9 cellular contexts compared by ENCODE assay signal in genomic region chr7:135211946-135212685, GRCh38. TPM values are rescaled to one million over a fixed set of nuclear protein-coding genes. Genes with fewer than 3 reads are reported as not detected.
DNase-seq lines count a peak whose midpoint lies in the region; ATAC-seq, FAIRE-seq and TF ChIP-seq lines count a peak whose summit lies in the region.
"Not testable (repeated sequence)": the region's sequence is repeated elsewhere in the genome, so short reads cannot be mapped to it uniquely, and the experiment has no call there.
"Had no signal": no experiment of that assay in that cellular context is flagged by ENCODE, and none has a peak within 500 bp of the region (broad histone marks: within the 10 kb centered on the region; RNA-seq: fewer than 3 reads in every experiment).

No MANE protein-coding gene starts in this region.

- H3K36me3 ChIP-seq in GM12878 (ENCODE audit: control insufficient read depth in 2 of 2, insufficient read depth in 2 of 2, low read length in 1 of 2); fibroblast of lung (ENCODE audit: control insufficient read depth, insufficient read depth, low read length); HepG2 (replicated peaks in 1 of 2; ENCODE audit: control insufficient read depth in 1 of 2, insufficient read depth in 2 of 2, low read length in 2 of 2); pancreas; upper lobe of right lung: not testable (repeated sequence)

- not testable (repeated sequence) for H4K20me1 ChIP-seq in GM12878 (ENCODE audit: control insufficient read depth, insufficient read depth); fibroblast of lung (ENCODE audit: control insufficient read depth, extremely low read depth, insufficient read depth, low read length); HepG2 (ENCODE audit: insufficient read depth, low read length)

- H3K79me2 ChIP-seq in GM12878 (ENCODE audit: control insufficient read depth, insufficient read depth, low read length), result peaks cover 43% of the 10 kb centered on the region
- H3K79me2 ChIP-seq in fibroblast of lung (ENCODE audit: control insufficient read depth, insufficient read depth, low read length); HepG2 (ENCODE audit: insufficient read depth, low read length): not testable (repeated sequence)

- not testable (repeated sequence) for H3K36me3 Mint-ChIP-seq in T-helper 17 cell (ENCODE audit: low read depth)

- TF ChIP-seq POLR2A in GM12878 (IDR thresholded peaks at IDR 0.05; ENCODE audit: low read depth, low read length); HepG2 (IDR thresholded peaks at IDR 0.05; ENCODE audit: insufficient read depth in 1 of 2, low read depth in 2 of 2, low read length in 2 of 2): not testable (repeated sequence)

- H3K4me3 Mint-ChIP-seq in T-helper 17 cell, result peak overlapping the region; percentile 96

- peaks cover 13% of the 10 kb centered on the region for H3K4me1 Mint-ChIP-seq in T-helper 17 cell

- peak; percentile 20 for DNase-seq in ELR (ENCODE audit: low read depth)
- DNase-seq in Jurkat, Clone E6-1 (ENCODE audit: low read depth, low spot score); T-helper 17 cell; GM12878 (ENCODE audit: low read depth, low spot score); HepG2 (ENCODE audit: low spot score); pancreas; upper lobe of right lung: not testable (repeated sequence)
- peak in 1 of 2 donors; percentile 78 for DNase-seq in fibroblast of lung (ENCODE audit: low read depth in 2 of 2)

- in situ Hi-C loops in GM12878 (cut with MboI), result not testable (repeated sequence)
- in situ Hi-C loops in HepG2 (cut with HindIII; ENCODE audit: extremely low pct_ligation_motif_present, low pct_unique_long_range_greater_than_20kb), result loop anchor here (5.0 kb wide), 1 partner anchor 35 kb away; no protein-coding TSS in a partner anchor

- intact Hi-C loops in GM12878 (cut with micrococcal nuclease; ENCODE audit: unreplicated experiment); pancreas (cut with DNase I); upper lobe of right lung (cut with DNase I): not testable (repeated sequence)
- intact Hi-C loops in HepG2 (cut with micrococcal nuclease; ENCODE audit: unreplicated experiment), result loop anchor here (2.0 to 5.0 kb wide), 2 partner anchors 39 to 40 kb away; no protein-coding TSS in a partner anchor

- POLR2A ChIA-PET in GM12878 (lab: Charles Lee) (interaction anchor here (0.6 to 10.8 kb wide), 11 partner anchors 10 to 1582 kb away, joined by 3 to 299 read pairs (median 5); partner anchors contain the start of gene CYREN), HepG2 (lab: Yijun Ruan, JAX) (interaction anchor here (1.0 to 2.1 kb wide), 4 partner anchors 35 to 43 kb away, joined by 3 to 12 read pairs (median 4); partner anchors contain the start of gene CYREN)

- peak overlapping the region; percentile 45; the same call in 1 of the 2 replicates for H3K9ac ChIP-seq in GM12878 (ENCODE audit: control insufficient read depth, insufficient read depth, low read length)
- peak overlapping the region; percentile 68 for H3K9ac ChIP-seq in fibroblast of lung (ENCODE audit: insufficient read depth, low read length)
- H3K9ac ChIP-seq in HepG2 (ENCODE audit: insufficient read depth, low read depth, low read length), result peak overlapping the region; percentile 70

- peak overlapping the region; percentile 79 for H3K27ac Mint-ChIP-seq in T-helper 17 cell

- RAD21 ChIA-PET in GM12878 (lab: Charles Lee; ENCODE audit: unreplicated experiment), result interaction anchor here (0.7 to 11.2 kb wide), 10 partner anchors 9 to 220 kb away, joined by 3 to 230 read pairs (median 4); partner anchors contain the start of gene CYREN

- H3K27ac ChIP-seq in GM12878 (ENCODE audit: control insufficient read depth, insufficient read depth) (peak overlapping the region; percentile 41), fibroblast of lung (ENCODE audit: insufficient read depth, low read length) (peak overlapping the region; percentile 92), HepG2 (ENCODE audit: extremely low read length, insufficient read depth, low read length) (peak overlapping the region; percentile 39), pancreas (peak overlapping the region; percentile 40 to 97 (median 83)), upper lobe of right lung (peak overlapping the region; percentile 84)

- not testable (repeated sequence) for TF ChIP-seq RAD21 in GM12878 (IDR thresholded peaks at IDR 0.05; ENCODE audit: insufficient read depth, low read depth, low read length); HepG2 (CRISPR knock-in tag; IDR thresholded peaks at IDR 0.05)

- H2AFZ ChIP-seq in GM12878 (ENCODE audit: control insufficient read depth, low read depth, low read length), result peak overlapping the region; percentile 90
- H2AFZ ChIP-seq in fibroblast of lung (ENCODE audit: low read length), result peak overlapping the region; percentile 98
- H2AFZ ChIP-seq in HepG2 (ENCODE audit: low read length), result peak overlapping the region; percentile 70

- H3K27me3 Mint-ChIP-seq in T-helper 17 cell, result not testable (repeated sequence)

- not testable (repeated sequence) for ATAC-seq in T-helper 17 cell, GM12878, HepG2, pancreas, upper lobe of right lung

- not testable (repeated sequence) for FAIRE-seq in GM12878 (lab: Jason Lieb, UNC); HepG2 (lab: Jason Lieb, UNC); pancreas (lab: Jason Lieb, UNC)

- SMC1A ChIA-PET in GM12878 (lab: Charles Lee; ENCODE audit: uncharacterized antibody, unreplicated experiment), result interaction anchor here (2.0 to 10.8 kb wide), 4 partner anchors 10 to 39 kb away, joined by 7 to 251 read pairs (median 58); partner anchors contain the start of gene CYREN

- not testable (repeated sequence) for H3K27me3 ChIP-seq in GM12878 (replicated peaks in 1 of 2; ENCODE audit: control insufficient read depth in 2 of 2, insufficient read depth in 2 of 2, low read length in 1 of 2); fibroblast of lung (ENCODE audit: control insufficient read depth, insufficient read depth, low read length); HepG2 (ENCODE audit: control insufficient read depth in 1 of 2, insufficient read depth in 2 of 2, low read length in 2 of 2); pancreas; upper lobe of right lung

- WGBS in GM12878 (ENCODE audit: insufficient coverage, insufficient replicate concordance, low lambda C conversion rate, missing lambda C conversion rate), result 42% methylated on average over 22 of the region's 30 CpGs
- WGBS in HepG2 (ENCODE audit: low lambda C conversion rate), result 25% methylated on average over 30 of the region's 30 CpGs
- 49 to 50% methylated on average over 28 to 30 of the region's 30 CpGs for WGBS in pancreas, 2 donors

- peak overlapping the region; percentile 79 for H3K4me3 ChIP-seq in Jurkat, Clone E6-1 (ENCODE audit: low read length)
- H3K4me3 ChIP-seq in GM12878 (peak overlapping the region; percentile 87), fibroblast of lung (replicated peaks in 1 of 4; ENCODE audit: control extremely low read depth in 1 of 4, insufficient read depth in 1 of 4, low read depth in 3 of 4, low read length in 4 of 4) (peak overlapping the region; percentile 76 to 89 (median 84)), HepG2 (replicated peaks in 1 of 3; ENCODE audit: insufficient read depth in 1 of 3, low read depth in 2 of 3, low read length in 3 of 3) (peak overlapping the region; percentile 86 to 98 (median 96)), pancreas (peak overlapping the region; percentile 42 to 95 (median 80)), upper lobe of right lung (peak overlapping the region; percentile 87)

- not testable (repeated sequence) for H3K9me3 ChIP-seq in T-helper 17 cell (ENCODE audit: control insufficient read depth, low read length, poor library complexity, severe bottlenecking); GM12878 (replicated peaks; ENCODE audit: control insufficient read depth, insufficient read depth, low read length); fibroblast of lung (ENCODE audit: control insufficient read depth, insufficient read depth, low read depth, low read length); HepG2 (ENCODE audit: low read length); pancreas; upper lobe of right lung

- not testable (repeated sequence) for TF ChIP-seq CTCF in GM12878 (IDR thresholded peaks at IDR 0.05 in 2 of 3, conservative IDR thresholded peaks at IDR 0.05 in 1 of 3; ENCODE audit: control insufficient read depth in 2 of 3, extremely low read depth in 1 of 3, insufficient read depth in 1 of 3, low read depth in 3 of 3, low read length in 3 of 3); fibroblast of lung (conservative IDR thresholded peaks at IDR 0.05 in 1 of 2, IDR thresholded peaks at IDR 0.05 in 1 of 2; ENCODE audit: low read depth in 1 of 2, low read length in 2 of 2); HepG2 (CRISPR knock-in tag; IDR thresholded peaks at IDR 0.05); pancreas (IDR thresholded peaks at IDR 0.05); upper lobe of right lung (IDR thresholded peaks at IDR 0.05)

- not testable (repeated sequence) for BruUV-seq in GM12878 (replicated peaks; lab: Mats Ljungman, UMichigan); HepG2 (replicated peaks; lab: Mats Ljungman, UMichigan)

- TF ChIP-seq EP300 in GM12878 (IDR thresholded peaks at IDR 0.05; ENCODE audit: borderline replicate concordance in 1 of 2, control insufficient read depth in 1 of 2, low read depth in 2 of 2, low read length in 2 of 2); HepG2 (IDR thresholded peaks at IDR 0.05; ENCODE audit: low read depth in 2 of 2, low read length in 2 of 2); HepG2 (CRISPR knock-in tag; IDR thresholded peaks at IDR 0.05; ENCODE audit: borderline replicate concordance): not testable (repeated sequence)

- H3K4me2 ChIP-seq in GM12878 (ENCODE audit: control insufficient read depth, insufficient read depth), result peak overlapping the region; percentile 62
- peak overlapping the region; percentile 100 for H3K4me2 ChIP-seq in fibroblast of lung (ENCODE audit: extremely low read depth, insufficient read depth, low read length)
- H3K4me2 ChIP-seq in HepG2 (ENCODE audit: low read depth, low read length), result peak overlapping the region; percentile 96

- H3K4me1 ChIP-seq in GM12878 (ENCODE audit: control insufficient read depth, insufficient read depth, low read length) (peaks cover 36% of the 10 kb centered on the region), HepG2 (ENCODE audit: insufficient read depth, low read length) (peaks cover 61% of the 10 kb centered on the region), pancreas (peaks cover 18 to 28% (median 26%) of the 10 kb centered on the region in 3 donors), upper lobe of right lung (peaks cover 30% of the 10 kb centered on the region)
- not testable (repeated sequence) for H3K4me1 ChIP-seq in fibroblast of lung (ENCODE audit: control insufficient read depth, extremely low read depth, insufficient read depth, low read length)

- CTCF ChIA-PET in GM12878 (lab: Yijun Ruan, JAX), result interaction anchor here (1.0 to 9.4 kb wide), 4 partner anchors 13 to 224 kb away, joined by 3 to 109 read pairs (median 8); partner anchors contain the start of gene CYREN
- CTCF ChIA-PET in HepG2 (lab: Yijun Ruan, JAX; ENCODE audit: low intra/inter-chr PET ratio, low total read pairs), result not testable (repeated sequence)

RNA-seq across cellular contexts. Expression of gene WDR91, which starts 0.8 kb away (rescaled TPM):
- polyA plus RNA-seq in Jurkat, Clone E6-1 (2012; ENCODE audit: insufficient read depth, insufficient read length), result 16.3 TPM
- total RNA-seq in T-helper 17 cell (10 to 100 TPM; 31.6 to 37.5 TPM), GM12878 (2014; rRNA removed) (26.0 TPM in 2 replicates), GM12878 (2014; rRNA removed; fragmentation: Illumina TruSeq; extraction: Trizol) (13.3 and 15.8 TPM in 2 replicates), GM12878 (2021) (27.4 TPM in 2 replicates), fibroblast of lung (17.5 and 27.4 TPM in 2 replicates), HepG2 (2016; rRNA removed; fragmentation: Illumina TruSeq; extraction: Trizol) (10.0 and 12.1 TPM in 2 replicates), pancreas (10 to 100 TPM; 17.8 to 28.9 (median 23.0) TPM), upper lobe of right lung (30.0 TPM)
- 127 and 142 TPM in 2 replicates for total RNA-seq in GM12878 (2013; cell fraction: nucleolus; rRNA removed)
- polyA plus RNA-seq in GM12878 (2011; ENCODE audit: low read depth), result 11.4 TPM
- polyA plus RNA-seq in GM12878 (2011; rRNA removed) (61.8 and 83.3 TPM in 2 replicates), GM12878 (2014; fragmentation: Illumina TruSeq; extraction: Trizol) (13.7 and 17.8 TPM in 2 replicates), GM12878 (2014; fragmentation: Nextera tagmentation; extraction: Ambion mirVana) (10 to 100 TPM in 1 of 2 experiments, 1 to 10 TPM in 1; 7.6 to 10.1 TPM), GM12878 (2014; rRNA removed) (31.9 and 37.2 TPM in 2 replicates), GM12878 (2016; fragmentation: Nextera tagmentation; extraction: Ambion mirVana) (10 to 100 TPM; 13.4 to 15.2 TPM), fibroblast of lung (6.0 and 10.7 TPM in 2 replicates), HepG2 (2011; rRNA removed) (11.6 and 13.7 TPM in 2 replicates), pancreas (10 to 100 TPM; 43.0 to 47.9 TPM)
- 79.6 and 99.6 TPM in 2 replicates for polyA plus RNA-seq in GM12878 (2011; cell fraction: cytosol; rRNA removed)
- polyA plus RNA-seq in GM12878 (2011; cell fraction: nucleus; rRNA removed), result 285 and 340 TPM in 2 replicates
- 19.4 and 28.1 TPM in 2 replicates for polyA plus RNA-seq in GM12878 (2012)
- 59.1 and 118 TPM in 2 replicates for polyA minus RNA-seq in GM12878 (2011; rRNA and poly(A)+ RNA removed)
- polyA minus RNA-seq in GM12878 (2011; cell fraction: cytosol; rRNA and poly(A)+ RNA removed), result 27.2 and 29.9 TPM in 2 replicates
- 68.1 and 80.8 TPM in 2 replicates for polyA minus RNA-seq in GM12878 (2011; cell fraction: nucleus; rRNA and poly(A)+ RNA removed)
- 7.6 and 12.8 TPM in 2 replicates for polyA plus RNA-seq in fibroblast of lung (2012)
- 50.4 and 61.0 TPM in 2 replicates for polyA minus RNA-seq in fibroblast of lung (ENCODE audit: low replicate concordance)
- 1.1 and 1.8 TPM in 2 replicates for total RNA-seq in HepG2 (2016; cell fraction: cytosol; rRNA removed; fragmentation: Illumina TruSeq; extraction: Trizol; ENCODE audit: low read depth)
- 9.2 and 12.1 TPM in 2 replicates for total RNA-seq in HepG2 (2016; cell fraction: insoluble cytoplasmic fraction; rRNA removed; fragmentation: Illumina TruSeq; extraction: Trizol)
- 1.5 and 2.3 TPM in 2 replicates for total RNA-seq in HepG2 (2016; cell fraction: membrane; rRNA removed; fragmentation: Illumina TruSeq; extraction: Trizol)
- total RNA-seq in HepG2 (2016; cell fraction: nucleus; rRNA removed; fragmentation: Illumina TruSeq; extraction: Trizol), result 11.3 and 14.5 TPM in 2 replicates
- 7.2 and 8.6 TPM in 2 replicates for polyA plus RNA-seq in HepG2 (2011; cell fraction: cytosol; rRNA removed)
- 43.9 and 51.3 TPM in 2 replicates for polyA plus RNA-seq in HepG2 (2011; cell fraction: nucleus; rRNA removed)
- 5.7 and 6.1 TPM in 2 replicates for polyA plus RNA-seq in HepG2 (2012)
- 0.26 and 0.31 TPM in 2 replicates for polyA plus RNA-seq in HepG2 (2016; cell fraction: cytosol; fragmentation: Illumina TruSeq; extraction: Trizol; ENCODE audit: low read depth)
- 10.7 and 11.4 TPM in 2 replicates for polyA plus RNA-seq in HepG2 (2016; cell fraction: insoluble cytoplasmic fraction; fragmentation: Illumina TruSeq; extraction: Trizol; ENCODE audit: low read depth)
- polyA plus RNA-seq in HepG2 (2016; cell fraction: membrane; fragmentation: Illumina TruSeq; extraction: Trizol; ENCODE audit: low read depth), result 0.56 and 0.65 TPM in 2 replicates
- 21.1 and 22.2 TPM in 2 replicates for polyA plus RNA-seq in HepG2 (2016; cell fraction: nucleus; fragmentation: Illumina TruSeq; extraction: Trizol; ENCODE audit: insufficient read depth, low read depth)
- polyA minus RNA-seq in HepG2 (2011; rRNA and poly(A)+ RNA removed; ENCODE audit: low replicate concordance), result 8.2 and 19.7 TPM in 2 replicates
- 5.3 and 8.8 TPM in 2 replicates for polyA minus RNA-seq in HepG2 (2011; cell fraction: cytosol; rRNA and poly(A)+ RNA removed)
- polyA minus RNA-seq in HepG2 (2011; cell fraction: nucleus; rRNA and poly(A)+ RNA removed), result 12.6 and 17.4 TPM in 2 replicates

RNA-seq across cellular contexts. Expression of gene STRA8, which starts 21.5 kb away (rescaled TPM):
- not detected for polyA plus RNA-seq in Jurkat, Clone E6-1 (2012; ENCODE audit: insufficient read depth, insufficient read length)
- total RNA-seq in T-helper 17 cell (not detected), GM12878 (2014; rRNA removed) (not detected in 2 replicates), GM12878 (2014; rRNA removed; fragmentation: Illumina TruSeq; extraction: Trizol) (not detected in 2 replicates), GM12878 (2021) (not detected in 2 replicates), fibroblast of lung (not detected in 2 replicates), HepG2 (2016; rRNA removed; fragmentation: Illumina TruSeq; extraction: Trizol) (not detected in 2 replicates), pancreas (not detected), upper lobe of right lung (not detected)
- total RNA-seq in GM12878 (2013; cell fraction: nucleolus; rRNA removed), result not detected in 2 replicates
- polyA plus RNA-seq in GM12878 (2011; ENCODE audit: low read depth), result not detected
- polyA plus RNA-seq in GM12878 (2011; rRNA removed) (0.14 and 0.15 TPM in 2 replicates), GM12878 (2014; fragmentation: Illumina TruSeq; extraction: Trizol) (not detected in 2 replicates), GM12878 (2014; fragmentation: Nextera tagmentation; extraction: Ambion mirVana) (not detected), GM12878 (2014; rRNA removed) (not detected in 2 replicates), GM12878 (2016; fragmentation: Nextera tagmentation; extraction: Ambion mirVana) (not detected), fibroblast of lung (not detected in 2 replicates), HepG2 (2011; rRNA removed) (0.20 TPM in 1 of 2 replicates, not detected in the other), pancreas (under 1 TPM in 1 of 2 donors, not detected in 1; 0.12 TPM)
- 0.06 and 0.10 TPM in 2 replicates for polyA plus RNA-seq in GM12878 (2011; cell fraction: cytosol; rRNA removed)
- 0.57 and 0.87 TPM in 2 replicates for polyA plus RNA-seq in GM12878 (2011; cell fraction: nucleus; rRNA removed)
- not detected in 2 replicates for polyA plus RNA-seq in GM12878 (2012)
- not detected in 2 replicates for polyA minus RNA-seq in GM12878 (2011; rRNA and poly(A)+ RNA removed)
- not detected in 2 replicates for polyA minus RNA-seq in GM12878 (2011; cell fraction: cytosol; rRNA and poly(A)+ RNA removed)
- not detected in 2 replicates for polyA minus RNA-seq in GM12878 (2011; cell fraction: nucleus; rRNA and poly(A)+ RNA removed)
- not detected in 2 replicates for polyA plus RNA-seq in fibroblast of lung (2012)
- polyA minus RNA-seq in fibroblast of lung (ENCODE audit: low replicate concordance), result not detected in 2 replicates
- total RNA-seq in HepG2 (2016; cell fraction: cytosol; rRNA removed; fragmentation: Illumina TruSeq; extraction: Trizol; ENCODE audit: low read depth), result not detected in 2 replicates
- total RNA-seq in HepG2 (2016; cell fraction: insoluble cytoplasmic fraction; rRNA removed; fragmentation: Illumina TruSeq; extraction: Trizol), result not detected in 2 replicates
- total RNA-seq in HepG2 (2016; cell fraction: membrane; rRNA removed; fragmentation: Illumina TruSeq; extraction: Trizol), result not detected in 2 replicates
- not detected in 2 replicates for total RNA-seq in HepG2 (2016; cell fraction: nucleus; rRNA removed; fragmentation: Illumina TruSeq; extraction: Trizol)
- polyA plus RNA-seq in HepG2 (2011; cell fraction: cytosol; rRNA removed), result not detected in 2 replicates
- 0.18 and 0.38 TPM in 2 replicates for polyA plus RNA-seq in HepG2 (2011; cell fraction: nucleus; rRNA removed)
- polyA plus RNA-seq in HepG2 (2012), result not detected in 2 replicates
- not detected in 2 replicates for polyA plus RNA-seq in HepG2 (2016; cell fraction: cytosol; fragmentation: Illumina TruSeq; extraction: Trizol; ENCODE audit: low read depth)
- polyA plus RNA-seq in HepG2 (2016; cell fraction: insoluble cytoplasmic fraction; fragmentation: Illumina TruSeq; extraction: Trizol; ENCODE audit: low read depth), result not detected in 2 replicates
- polyA plus RNA-seq in HepG2 (2016; cell fraction: membrane; fragmentation: Illumina TruSeq; extraction: Trizol; ENCODE audit: low read depth), result not detected in 2 replicates
- polyA plus RNA-seq in HepG2 (2016; cell fraction: nucleus; fragmentation: Illumina TruSeq; extraction: Trizol; ENCODE audit: insufficient read depth, low read depth), result not detected in 2 replicates
- not detected in 2 replicates for polyA minus RNA-seq in HepG2 (2011; rRNA and poly(A)+ RNA removed; ENCODE audit: low replicate concordance)
- not detected in 2 replicates for polyA minus RNA-seq in HepG2 (2011; cell fraction: cytosol; rRNA and poly(A)+ RNA removed)
- polyA minus RNA-seq in HepG2 (2011; cell fraction: nucleus; rRNA and poly(A)+ RNA removed), result not detected in 2 replicates
- total RNA-seq: posterior vena cava had no signal

RNA-seq across cellular contexts. Expression of gene CYREN, which starts 41.6 kb away (rescaled TPM):
- polyA plus RNA-seq in Jurkat, Clone E6-1 (2012; ENCODE audit: insufficient read depth, insufficient read length), result 56.7 TPM
- total RNA-seq in T-helper 17 cell, result 10 to 100 TPM; 21.0 to 23.2 TPM
- 111 and 122 TPM in 2 replicates for total RNA-seq in GM12878 (2013; cell fraction: nucleolus; rRNA removed)
- total RNA-seq in GM12878 (2014; rRNA removed), result 61.3 and 61.5 TPM in 2 replicates
- total RNA-seq in GM12878 (2014; rRNA removed; fragmentation: Illumina TruSeq; extraction: Trizol), result 48.3 and 50.8 TPM in 2 replicates
- 55.3 and 58.0 TPM in 2 replicates for total RNA-seq in GM12878 (2021)
- polyA plus RNA-seq in GM12878 (2011; ENCODE audit: low read depth), result 30.9 TPM
- 64.3 and 64.5 TPM in 2 replicates for polyA plus RNA-seq in GM12878 (2011; rRNA removed)
- 66.1 and 70.1 TPM in 2 replicates for polyA plus RNA-seq in GM12878 (2011; cell fraction: cytosol; rRNA removed)
- 56.5 and 56.8 TPM in 2 replicates for polyA plus RNA-seq in GM12878 (2011; cell fraction: nucleus; rRNA removed)
- 44.2 and 50.8 TPM in 2 replicates for polyA plus RNA-seq in GM12878 (2012)
- 42.5 and 46.0 TPM in 2 replicates for polyA plus RNA-seq in GM12878 (2014; fragmentation: Illumina TruSeq; extraction: Trizol)
- polyA plus RNA-seq in GM12878 (2014; fragmentation: Nextera tagmentation; extraction: Ambion mirVana), result 10 to 100 TPM in 1 of 2 experiments, 1 to 10 TPM in 1; 8.7 to 12.9 TPM
- 49.6 and 54.6 TPM in 2 replicates for polyA plus RNA-seq in GM12878 (2014; rRNA removed)
- 10 to 100 TPM; 56.7 to 57.7 TPM for polyA plus RNA-seq in GM12878 (2016; fragmentation: Nextera tagmentation; extraction: Ambion mirVana)
- polyA minus RNA-seq in GM12878 (2011; rRNA and poly(A)+ RNA removed), result 66.1 and 105 TPM in 2 replicates
- 22.8 and 23.1 TPM in 2 replicates for polyA minus RNA-seq in GM12878 (2011; cell fraction: cytosol; rRNA and poly(A)+ RNA removed)
- polyA minus RNA-seq in GM12878 (2011; cell fraction: nucleus; rRNA and poly(A)+ RNA removed), result 65.0 and 93.4 TPM in 2 replicates
- total RNA-seq in fibroblast of lung, result 34.5 and 40.1 TPM in 2 replicates
- polyA plus RNA-seq in fibroblast of lung, result 24.4 and 33.0 TPM in 2 replicates
- 27.1 and 36.6 TPM in 2 replicates for polyA plus RNA-seq in fibroblast of lung (2012)
- 16.9 and 20.8 TPM in 2 replicates for polyA minus RNA-seq in fibroblast of lung (ENCODE audit: low replicate concordance)
- 60.7 and 68.6 TPM in 2 replicates for total RNA-seq in HepG2 (2016; rRNA removed; fragmentation: Illumina TruSeq; extraction: Trizol)
- total RNA-seq in HepG2 (2016; cell fraction: cytosol; rRNA removed; fragmentation: Illumina TruSeq; extraction: Trizol; ENCODE audit: low read depth), result 24.2 and 27.7 TPM in 2 replicates
- 58.8 and 66.8 TPM in 2 replicates for total RNA-seq in HepG2 (2016; cell fraction: insoluble cytoplasmic fraction; rRNA removed; fragmentation: Illumina TruSeq; extraction: Trizol)
- total RNA-seq in HepG2 (2016; cell fraction: membrane; rRNA removed; fragmentation: Illumina TruSeq; extraction: Trizol), result 48.2 and 58.3 TPM in 2 replicates
- 42.2 and 46.2 TPM in 2 replicates for total RNA-seq in HepG2 (2016; cell fraction: nucleus; rRNA removed; fragmentation: Illumina TruSeq; extraction: Trizol)
- polyA plus RNA-seq in HepG2 (2011; rRNA removed), result 19.3 and 20.7 TPM in 2 replicates
- polyA plus RNA-seq in HepG2 (2011; cell fraction: cytosol; rRNA removed), result 19.8 and 20.9 TPM in 2 replicates
- 15.6 and 18.8 TPM in 2 replicates for polyA plus RNA-seq in HepG2 (2011; cell fraction: nucleus; rRNA removed)
- polyA plus RNA-seq in HepG2 (2012), result 44.5 and 69.6 TPM in 2 replicates
- polyA plus RNA-seq in HepG2 (2016; cell fraction: cytosol; fragmentation: Illumina TruSeq; extraction: Trizol; ENCODE audit: low read depth), result 13.5 and 22.0 TPM in 2 replicates
- polyA plus RNA-seq in HepG2 (2016; cell fraction: insoluble cytoplasmic fraction; fragmentation: Illumina TruSeq; extraction: Trizol; ENCODE audit: low read depth), result 62.6 and 67.4 TPM in 2 replicates
- 31.2 and 44.6 TPM in 2 replicates for polyA plus RNA-seq in HepG2 (2016; cell fraction: membrane; fragmentation: Illumina TruSeq; extraction: Trizol; ENCODE audit: low read depth)
- 46.9 and 49.8 TPM in 2 replicates for polyA plus RNA-seq in HepG2 (2016; cell fraction: nucleus; fragmentation: Illumina TruSeq; extraction: Trizol; ENCODE audit: insufficient read depth, low read depth)
- polyA minus RNA-seq in HepG2 (2011; rRNA and poly(A)+ RNA removed; ENCODE audit: low replicate concordance), result 24.4 and 62.5 TPM in 2 replicates
- 8.6 and 12.1 TPM in 2 replicates for polyA minus RNA-seq in HepG2 (2011; cell fraction: cytosol; rRNA and poly(A)+ RNA removed)
- polyA minus RNA-seq in HepG2 (2011; cell fraction: nucleus; rRNA and poly(A)+ RNA removed), result 20.6 and 24.7 TPM in 2 replicates
- total RNA-seq in pancreas, result 10 to 100 TPM; 13.9 to 29.0 (median 21.0) TPM
- 10 to 100 TPM; 25.2 to 28.2 TPM for polyA plus RNA-seq in pancreas
- 39.3 TPM for total RNA-seq in upper lobe of right lung

Comparison
In these comparisons a context has a peak if more than half of its experiments do, and no peak if none do; other contexts are left out.
1. H3K27ac ChIP-seq: peak in every context shown above with its lines; median percentile 92 in fibroblast of lung; 84 in upper lobe of right lung; 83 in pancreas; 41 in GM12878; 39 in HepG2.